Comparison of ENCODE assay signal across 24 cellular contexts in genomic region chrX:66191563-66191962, GRCh38. TPM values are rescaled to one million over a fixed set of nuclear protein-coding genes. Genes with fewer than 3 reads are reported as not detected.
"Had no signal": no experiment of that assay in that cellular context is flagged by ENCODE, and none has a peak within 500 bp of the region (broad histone marks: within the 10 kb centered on the region; RNA-seq: fewer than 3 reads in every experiment).

No MANE protein-coding gene starts in this region.

- H3K9me3 ChIP-seq: left ventricle myocardium inferior, mucosa of descending colon, ovary, stomach, testis, tibial artery, upper lobe of right lung had no signal

- FAIRE-seq: urothelium cell line had no signal

- H3K27me3 ChIP-seq: ovary, stomach, testis, tibial artery, upper lobe of right lung had no signal

- H3K36me3 ChIP-seq: left ventricle myocardium inferior, ovary, upper lobe of right lung had no signal

- H3K4me1 ChIP-seq: left ventricle myocardium inferior, stomach, testis, tibial artery, upper lobe of right lung had no signal

- H3K27ac ChIP-seq: left ventricle myocardium inferior, ovary, skin epidermis, stomach, testis, tibial artery, upper lobe of right lung had no signal

- H3K4me3 ChIP-seq: left ventricle myocardium inferior, lung, mucosa of descending colon, ovary, skin epidermis, stomach, testis, tibial artery, upper lobe of right lung had no signal

- DNase-seq: islet precursor cell; left ventricle myocardium inferior; mesendoderm; midbrain; mucosa of descending colon; naive thymus-derived CD4-positive, alpha-beta T cell; ovary; right cardiac atrium; stimulated activated CD4-positive, alpha-beta T cell treated with anti-CD3 and anti-CD28 coated beads, Interleukin-12 subunit alpha, Interleukin-12 subunit beta, amount 100 ng/mL, for 4 hours; stimulated activated CD4-positive, alpha-beta T cell treated with anti-CD3 and anti-CD28 coated beads, Interleukin-15, amount 100 ng/mL, for 24 hours; stimulated activated CD4-positive, alpha-beta T cell treated with anti-CD3 and anti-CD28 coated beads, Interleukin-2, amount 100 ng/mL, for 24 hours; stimulated activated CD4-positive, alpha-beta T cell treated with anti-CD3 and anti-CD28 coated beads, Interleukin-4, amount 100 ng/mL, for 1 hour; stimulated activated naive B cell treated with anti-CD40 and anti-IgM and Interleukin-4, amounts not matched to agents 10 μg/mL and 1 μg/mL and 100 μg/mL, for 72 hours; stimulated activated naive CD8-positive, alpha-beta T cell treated with anti-CD3 and anti-CD28 coated beads, Interleukin-15, Interleukin-2, amounts not matched to agents 100 U/mL and 50 U/mL, for 24 hours; stomach; testis; tibial artery; trophoblast cell; upper lobe of right lung had no signal

- ATAC-seq: mucosa of descending colon; naive thymus-derived CD4-positive, alpha-beta T cell; natural killer cell treated with Interleukin-12 subunit alpha and Interleukin-12 subunit beta and Interleukin-15 and Interleukin-18, amount 100 ng/mL, for 72 hours; right cardiac atrium; sciatic nerve; stimulated activated naive B cell treated with anti-CD40 and anti-IgM and Interleukin-4, amounts not matched to agents 10 μg/mL and 1 μg/mL and 100 μg/mL, for 72 hours; stimulated activated naive CD8-positive, alpha-beta T cell treated with anti-CD3 and anti-CD28 coated beads, Interleukin-15, Interleukin-2, amounts not matched to agents 100 U/mL and 50 U/mL, for 24 hours; upper lobe of right lung had no signal

RNA-seq across cellular contexts. Expression of gene HEPH, which starts 27.5 kb away (rescaled TPM):
- total RNA-seq: natural killer cell treated with Interleukin-12 subunit alpha and Interleukin-12 subunit beta and Interleukin-15 and Interleukin-18, amount 100 ng/mL, for 72 hours had no signal
